1 cellular context compared by ENCODE assay signal in the genomic region with DNA sequence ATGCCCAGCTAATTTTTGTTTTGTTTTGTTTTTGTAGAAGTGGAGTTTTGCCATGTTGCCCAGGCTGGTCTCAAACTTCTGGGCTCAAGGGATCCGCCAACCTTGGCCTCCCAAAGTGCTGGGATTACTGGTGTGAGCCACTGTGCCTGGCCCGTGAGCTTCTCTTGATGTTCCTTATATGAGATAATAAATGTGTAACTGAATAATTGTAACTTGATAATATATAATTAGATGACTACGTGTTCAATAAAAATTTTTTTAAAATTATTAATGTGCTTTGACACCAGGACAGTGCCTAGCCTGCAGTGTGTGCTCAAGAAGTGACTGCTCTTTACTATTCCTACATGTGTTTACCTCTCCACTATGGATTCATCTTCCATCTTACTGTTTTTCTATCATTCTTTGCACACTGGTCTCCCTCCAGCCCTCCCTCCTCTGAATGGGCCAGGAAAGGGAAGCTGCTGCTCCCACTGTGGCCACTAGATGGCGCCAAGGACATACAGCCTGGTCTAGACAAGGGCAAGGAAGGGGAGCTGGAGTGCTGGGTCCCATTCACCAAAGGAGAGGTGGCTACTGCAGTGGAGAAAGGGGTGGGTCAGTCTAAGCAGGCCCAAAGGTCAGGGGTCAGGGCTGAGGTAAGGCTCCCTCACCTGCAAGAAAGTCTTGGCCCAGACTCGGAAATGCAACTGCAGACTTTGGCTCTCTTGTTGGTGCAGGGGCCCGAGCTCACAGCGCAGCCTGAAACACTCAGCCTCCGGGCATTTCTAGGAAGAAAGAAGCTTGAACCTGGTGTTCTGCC.
TF ChIP-seq lines count a peak whose summit lies in the region.

No MANE protein-coding gene starts in this region.

TF ChIP-seq in K562, 482 proteins besides CTCF, POLR2A, EP300 and RAD21 (continued from another document and continues in another):
- TF ChIP-seq, protein P1, sequence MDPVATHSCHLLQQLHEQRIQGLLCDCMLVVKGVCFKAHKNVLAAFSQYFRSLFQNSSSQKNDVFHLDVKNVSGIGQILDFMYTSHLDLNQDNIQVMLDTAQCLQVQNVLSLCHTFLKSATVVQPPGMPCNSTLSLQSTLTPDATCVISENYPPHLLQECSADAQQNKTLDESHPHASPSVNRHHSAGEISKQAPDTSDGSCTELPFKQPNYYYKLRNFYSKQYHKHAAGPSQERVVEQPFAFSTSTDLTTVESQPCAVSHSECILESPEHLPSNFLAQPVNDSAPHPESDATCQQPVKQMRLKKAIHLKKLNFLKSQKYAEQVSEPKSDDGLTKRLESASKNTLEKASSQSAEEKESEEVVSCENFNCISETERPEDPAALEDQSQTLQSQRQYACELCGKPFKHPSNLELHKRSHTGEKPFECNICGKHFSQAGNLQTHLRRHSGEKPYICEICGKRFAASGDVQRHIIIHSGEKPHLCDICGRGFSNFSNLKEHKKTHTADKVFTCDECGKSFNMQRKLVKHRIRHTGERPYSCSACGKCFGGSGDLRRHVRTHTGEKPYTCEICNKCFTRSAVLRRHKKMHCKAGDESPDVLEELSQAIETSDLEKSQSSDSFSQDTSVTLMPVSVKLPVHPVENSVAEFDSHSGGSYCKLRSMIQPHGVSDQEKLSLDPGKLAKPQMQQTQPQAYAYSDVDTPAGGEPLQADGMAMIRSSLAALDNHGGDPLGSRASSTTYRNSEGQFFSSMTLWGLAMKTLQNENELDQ (CRISPR knock-in tag; IDR thresholded peaks at IDR 0.05; ENCODE audit: borderline replicate concordance) = no peak
- TF ChIP-seq CTBP1 (IDR thresholded peaks at IDR 0.05; ENCODE audit: borderline replicate concordance) (peak; percentile 40; the same call in 1 of the 2 replicates), JUND (IDR thresholded peaks at IDR 0.05; ENCODE audit: borderline replicate concordance, low read depth, low read length) (peak; percentile 54; the same call in 1 of the 2 replicates), JUND (tag; IDR thresholded peaks at IDR 0.05; ENCODE audit: borderline replicate concordance, low read depth, low read length) (no peak; the same call in 2 of the 3 replicates), CBX2 (IDR thresholded peaks at IDR 0.05; ENCODE audit: insufficient read depth, low read length, poor library complexity, severe bottlenecking) (no peak), ARNT (IDR thresholded peaks at IDR 0.05) (0 out of 4 replicates have a peak, but pooled peaks of 1 of the 2 experiments have one; percentile 41), HLTF (IDR thresholded peaks at IDR 0.05) (no peak), TEAD1 (CRISPR knock-in tag; IDR thresholded peaks at IDR 0.05) (0 out of 4 replicates have a peak, but pooled peaks of 1 of the 2 experiments have one; percentile 27), MECOM (CRISPR knock-in tag; IDR thresholded peaks at IDR 0.05) (no peak), FOS (IDR thresholded peaks at IDR 0.05; ENCODE audit: extremely low read depth, insufficient read length) (no peak), SMARCE1 (IDR thresholded peaks at IDR 0.05) (no peak), NR3C1 (CRISPR knock-in tag; IDR thresholded peaks at IDR 0.05) (no peak), ZNF263 (CRISPR knock-in tag; IDR thresholded peaks at IDR 0.05; ENCODE audit: borderline replicate concordance) (no peak), RB1 (IDR thresholded peaks at IDR 0.05; ENCODE audit: low read depth) (peak; percentile 55; the same call in 1 of the 2 replicates), GABPB1 (CRISPR knock-in tag; IDR thresholded peaks at IDR 0.05) (peak; percentile 58; the same call in 1 of the 2 replicates), CBFB (CRISPR knock-in tag; IDR thresholded peaks at IDR 0.05) (no peak), YY1 (IDR thresholded peaks at IDR 0.05; ENCODE audit: borderline replicate concordance in 1 of 3, control insufficient read depth in 1 of 3, extremely low read depth in 1 of 3, insufficient read depth in 3 of 3, insufficient read length in 1 of 3, insufficient replicate concordance in 2 of 3, low read depth in 1 of 3, low read length in 2 of 3) (peak in 2 of 3 experiments; percentile 11 to 41), HNRNPK (IDR thresholded peaks at IDR 0.05; ENCODE audit: low read depth, low read length, poor library complexity, severe bottlenecking) (no peak), ESRRA (IDR thresholded peaks at IDR 0.05; ENCODE audit: borderline replicate concordance, low read depth) (peak; percentile 69; the same call in 1 of the 2 replicates), SMAD3 (CRISPR knock-in tag; conservative IDR thresholded peaks at IDR 0.05) (0 out of 2 replicates have a peak, but pooled peaks have one; percentile 19), ZNF217 (CRISPR knock-in tag; IDR thresholded peaks at IDR 0.05) (no peak), ZNF23 (CRISPR knock-in tag; IDR thresholded peaks at IDR 0.05) (no peak), TAF15 (IDR thresholded peaks at IDR 0.05; ENCODE audit: low read depth, low read length) (no peak), ZNF644 (tag; IDR thresholded peaks at IDR 0.05; ENCODE audit: low read depth) (no peak), JUN (IDR thresholded peaks at IDR 0.05; ENCODE audit: borderline replicate concordance, low read depth, low read length) (0 out of 2 replicates have a peak, but pooled peaks have one; percentile 41), JUN (CRISPR knock-in tag; IDR thresholded peaks at IDR 0.05; ENCODE audit: borderline replicate concordance) (no peak), MTA3 (IDR thresholded peaks at IDR 0.05; ENCODE audit: borderline replicate concordance) (no peak), KAT7 (CRISPR knock-in tag; IDR thresholded peaks at IDR 0.05; ENCODE audit: borderline replicate concordance) (no peak), ARID2 (IDR thresholded peaks at IDR 0.05) (peak; percentile 94), NEUROD1 (IDR thresholded peaks at IDR 0.05; ENCODE audit: borderline replicate concordance, low read depth, low read length, partially characterized antibody) (no peak), MAZ (CRISPR knock-in tag; conservative IDR thresholded peaks at IDR 0.05 in 1 of 2, IDR thresholded peaks at IDR 0.05 in 1 of 2) (peak in 1 of 2 experiments; percentile 71; a peak in 3 of 4 replicates), FOXM1 (IDR thresholded peaks at IDR 0.05; ENCODE audit: low read depth) (no peak), FOXM1 (CRISPR knock-in tag; IDR thresholded peaks at IDR 0.05; ENCODE audit: low read depth) (no peak)
- TF ChIP-seq, protein P2, sequence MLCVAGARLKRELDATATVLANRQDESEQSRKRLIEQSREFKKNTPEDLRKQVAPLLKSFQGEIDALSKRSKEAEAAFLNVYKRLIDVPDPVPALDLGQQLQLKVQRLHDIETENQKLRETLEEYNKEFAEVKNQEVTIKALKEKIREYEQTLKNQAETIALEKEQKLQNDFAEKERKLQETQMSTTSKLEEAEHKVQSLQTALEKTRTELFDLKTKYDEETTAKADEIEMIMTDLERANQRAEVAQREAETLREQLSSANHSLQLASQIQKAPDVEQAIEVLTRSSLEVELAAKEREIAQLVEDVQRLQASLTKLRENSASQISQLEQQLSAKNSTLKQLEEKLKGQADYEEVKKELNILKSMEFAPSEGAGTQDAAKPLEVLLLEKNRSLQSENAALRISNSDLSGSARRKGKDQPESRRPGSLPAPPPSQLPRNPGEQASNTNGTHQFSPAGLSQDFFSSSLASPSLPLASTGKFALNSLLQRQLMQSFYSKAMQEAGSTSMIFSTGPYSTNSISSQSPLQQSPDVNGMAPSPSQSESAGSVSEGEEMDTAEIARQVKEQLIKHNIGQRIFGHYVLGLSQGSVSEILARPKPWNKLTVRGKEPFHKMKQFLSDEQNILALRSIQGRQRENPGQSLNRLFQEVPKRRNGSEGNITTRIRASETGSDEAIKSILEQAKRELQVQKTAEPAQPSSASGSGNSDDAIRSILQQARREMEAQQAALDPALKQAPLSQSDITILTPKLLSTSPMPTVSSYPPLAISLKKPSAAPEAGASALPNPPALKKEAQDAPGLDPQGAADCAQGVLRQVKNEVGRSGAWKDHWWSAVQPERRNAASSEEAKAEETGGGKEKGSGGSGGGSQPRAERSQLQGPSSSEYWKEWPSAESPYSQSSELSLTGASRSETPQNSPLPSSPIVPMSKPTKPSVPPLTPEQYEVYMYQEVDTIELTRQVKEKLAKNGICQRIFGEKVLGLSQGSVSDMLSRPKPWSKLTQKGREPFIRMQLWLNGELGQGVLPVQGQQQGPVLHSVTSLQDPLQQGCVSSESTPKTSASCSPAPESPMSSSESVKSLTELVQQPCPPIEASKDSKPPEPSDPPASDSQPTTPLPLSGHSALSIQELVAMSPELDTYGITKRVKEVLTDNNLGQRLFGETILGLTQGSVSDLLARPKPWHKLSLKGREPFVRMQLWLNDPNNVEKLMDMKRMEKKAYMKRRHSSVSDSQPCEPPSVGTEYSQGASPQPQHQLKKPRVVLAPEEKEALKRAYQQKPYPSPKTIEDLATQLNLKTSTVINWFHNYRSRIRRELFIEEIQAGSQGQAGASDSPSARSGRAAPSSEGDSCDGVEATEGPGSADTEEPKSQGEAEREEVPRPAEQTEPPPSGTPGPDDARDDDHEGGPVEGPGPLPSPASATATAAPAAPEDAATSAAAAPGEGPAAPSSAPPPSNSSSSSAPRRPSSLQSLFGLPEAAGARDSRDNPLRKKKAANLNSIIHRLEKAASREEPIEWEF (CRISPR knock-in tag; IDR thresholded peaks at IDR 0.05) = no peak
- TF ChIP-seq, protein P3, sequence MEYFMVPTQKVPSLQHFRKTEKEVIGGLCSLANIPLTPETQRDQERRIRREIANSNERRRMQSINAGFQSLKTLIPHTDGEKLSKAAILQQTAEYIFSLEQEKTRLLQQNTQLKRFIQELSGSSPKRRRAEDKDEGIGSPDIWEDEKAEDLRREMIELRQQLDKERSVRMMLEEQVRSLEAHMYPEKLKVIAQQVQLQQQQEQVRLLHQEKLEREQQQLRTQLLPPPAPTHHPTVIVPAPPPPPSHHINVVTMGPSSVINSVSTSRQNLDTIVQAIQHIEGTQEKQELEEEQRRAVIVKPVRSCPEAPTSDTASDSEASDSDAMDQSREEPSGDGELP (CRISPR knock-in tag; IDR thresholded peaks at IDR 0.05; ENCODE audit: borderline replicate concordance) = peak; percentile 59; the same call in 1 of the 2 replicates
- TF ChIP-seq, protein P4, sequence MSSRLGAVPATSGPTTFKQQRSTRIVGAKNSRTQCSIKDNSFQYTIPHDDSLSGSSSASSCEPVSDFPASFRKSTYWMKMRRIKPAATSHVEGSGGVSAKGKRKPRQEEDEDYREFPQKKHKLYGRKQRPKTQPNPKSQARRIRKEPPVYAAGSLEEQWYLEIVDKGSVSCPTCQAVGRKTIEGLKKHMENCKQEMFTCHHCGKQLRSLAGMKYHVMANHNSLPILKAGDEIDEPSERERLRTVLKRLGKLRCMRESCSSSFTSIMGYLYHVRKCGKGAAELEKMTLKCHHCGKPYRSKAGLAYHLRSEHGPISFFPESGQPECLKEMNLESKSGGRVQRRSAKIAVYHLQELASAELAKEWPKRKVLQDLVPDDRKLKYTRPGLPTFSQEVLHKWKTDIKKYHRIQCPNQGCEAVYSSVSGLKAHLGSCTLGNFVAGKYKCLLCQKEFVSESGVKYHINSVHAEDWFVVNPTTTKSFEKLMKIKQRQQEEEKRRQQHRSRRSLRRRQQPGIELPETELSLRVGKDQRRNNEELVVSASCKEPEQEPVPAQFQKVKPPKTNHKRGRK (tag; IDR thresholded peaks at IDR 0.05) = peak; percentile 68
- TF ChIP-seq, protein P5, sequence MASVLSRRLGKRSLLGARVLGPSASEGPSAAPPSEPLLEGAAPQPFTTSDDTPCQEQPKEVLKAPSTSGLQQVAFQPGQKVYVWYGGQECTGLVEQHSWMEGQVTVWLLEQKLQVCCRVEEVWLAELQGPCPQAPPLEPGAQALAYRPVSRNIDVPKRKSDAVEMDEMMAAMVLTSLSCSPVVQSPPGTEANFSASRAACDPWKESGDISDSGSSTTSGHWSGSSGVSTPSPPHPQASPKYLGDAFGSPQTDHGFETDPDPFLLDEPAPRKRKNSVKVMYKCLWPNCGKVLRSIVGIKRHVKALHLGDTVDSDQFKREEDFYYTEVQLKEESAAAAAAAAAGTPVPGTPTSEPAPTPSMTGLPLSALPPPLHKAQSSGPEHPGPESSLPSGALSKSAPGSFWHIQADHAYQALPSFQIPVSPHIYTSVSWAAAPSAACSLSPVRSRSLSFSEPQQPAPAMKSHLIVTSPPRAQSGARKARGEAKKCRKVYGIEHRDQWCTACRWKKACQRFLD (CRISPR knock-in tag; IDR thresholded peaks at IDR 0.05) = no peak
- TF ChIP-seq, protein P6, sequence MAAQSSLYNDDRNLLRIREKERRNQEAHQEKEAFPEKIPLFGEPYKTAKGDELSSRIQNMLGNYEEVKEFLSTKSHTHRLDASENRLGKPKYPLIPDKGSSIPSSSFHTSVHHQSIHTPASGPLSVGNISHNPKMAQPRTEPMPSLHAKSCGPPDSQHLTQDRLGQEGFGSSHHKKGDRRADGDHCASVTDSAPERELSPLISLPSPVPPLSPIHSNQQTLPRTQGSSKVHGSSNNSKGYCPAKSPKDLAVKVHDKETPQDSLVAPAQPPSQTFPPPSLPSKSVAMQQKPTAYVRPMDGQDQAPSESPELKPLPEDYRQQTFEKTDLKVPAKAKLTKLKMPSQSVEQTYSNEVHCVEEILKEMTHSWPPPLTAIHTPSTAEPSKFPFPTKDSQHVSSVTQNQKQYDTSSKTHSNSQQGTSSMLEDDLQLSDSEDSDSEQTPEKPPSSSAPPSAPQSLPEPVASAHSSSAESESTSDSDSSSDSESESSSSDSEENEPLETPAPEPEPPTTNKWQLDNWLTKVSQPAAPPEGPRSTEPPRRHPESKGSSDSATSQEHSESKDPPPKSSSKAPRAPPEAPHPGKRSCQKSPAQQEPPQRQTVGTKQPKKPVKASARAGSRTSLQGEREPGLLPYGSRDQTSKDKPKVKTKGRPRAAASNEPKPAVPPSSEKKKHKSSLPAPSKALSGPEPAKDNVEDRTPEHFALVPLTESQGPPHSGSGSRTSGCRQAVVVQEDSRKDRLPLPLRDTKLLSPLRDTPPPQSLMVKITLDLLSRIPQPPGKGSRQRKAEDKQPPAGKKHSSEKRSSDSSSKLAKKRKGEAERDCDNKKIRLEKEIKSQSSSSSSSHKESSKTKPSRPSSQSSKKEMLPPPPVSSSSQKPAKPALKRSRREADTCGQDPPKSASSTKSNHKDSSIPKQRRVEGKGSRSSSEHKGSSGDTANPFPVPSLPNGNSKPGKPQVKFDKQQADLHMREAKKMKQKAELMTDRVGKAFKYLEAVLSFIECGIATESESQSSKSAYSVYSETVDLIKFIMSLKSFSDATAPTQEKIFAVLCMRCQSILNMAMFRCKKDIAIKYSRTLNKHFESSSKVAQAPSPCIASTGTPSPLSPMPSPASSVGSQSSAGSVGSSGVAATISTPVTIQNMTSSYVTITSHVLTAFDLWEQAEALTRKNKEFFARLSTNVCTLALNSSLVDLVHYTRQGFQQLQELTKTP (IDR thresholded peaks at IDR 0.05; ENCODE audit: low read depth in 1 of 2, partially characterized antibody in 2 of 2) = peak in 1 of 2 experiments; percentile 27
- TF ChIP-seq, protein P7, sequence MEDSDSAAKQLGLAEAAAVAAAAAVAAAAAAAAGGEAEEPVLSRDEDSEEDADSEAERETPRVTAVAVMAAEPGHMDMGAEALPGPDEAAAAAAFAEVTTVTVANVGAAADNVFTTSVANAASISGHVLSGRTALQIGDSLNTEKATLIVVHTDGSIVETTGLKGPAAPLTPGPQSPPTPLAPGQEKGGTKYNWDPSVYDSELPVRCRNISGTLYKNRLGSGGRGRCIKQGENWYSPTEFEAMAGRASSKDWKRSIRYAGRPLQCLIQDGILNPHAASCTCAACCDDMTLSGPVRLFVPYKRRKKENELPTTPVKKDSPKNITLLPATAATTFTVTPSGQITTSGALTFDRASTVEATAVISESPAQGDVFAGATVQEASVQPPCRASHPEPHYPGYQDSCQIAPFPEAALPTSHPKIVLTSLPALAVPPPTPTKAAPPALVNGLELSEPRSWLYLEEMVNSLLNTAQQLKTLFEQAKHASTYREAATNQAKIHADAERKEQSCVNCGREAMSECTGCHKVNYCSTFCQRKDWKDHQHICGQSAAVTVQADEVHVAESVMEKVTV (CRISPR knock-in tag; IDR thresholded peaks at IDR 0.05) = peak; percentile 92
- TF ChIP-seq, protein P8, sequence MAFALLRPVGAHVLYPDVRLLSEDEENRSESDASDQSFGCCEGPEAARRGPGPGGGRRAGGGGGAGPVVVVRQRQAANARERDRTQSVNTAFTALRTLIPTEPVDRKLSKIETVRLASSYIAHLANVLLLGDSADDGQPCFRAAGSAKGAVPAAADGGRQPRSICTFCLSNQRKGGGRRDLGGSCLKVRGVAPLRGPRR (CRISPR knock-in tag; IDR thresholded peaks at IDR 0.05) = no peak
